21 cellular contexts compared by ENCODE assay signal in genomic region chr20:19654906-19655305, GRCh38.
A peak's percentile ranks its signal among the peaks of the same experiment; 100 is the strongest.
DNase-seq lines count a peak whose midpoint lies in the region; TF ChIP-seq lines count a peak whose summit lies in the region.
"Had no signal": no experiment of that assay in that cellular context is flagged by ENCODE, and none has a peak within 500 bp of the region (broad histone marks: within the 10 kb centered on the region; RNA-seq: fewer than 3 reads in every experiment).

No MANE protein-coding gene starts in this region.

- H3K27me3 Mint-ChIP-seq in Caco-2 (ENCODE audit: insufficient read depth, unreplicated experiment) = peaks cover 4% of the 10 kb centered on the region

- intact Hi-C loops in vagina (cut with DNase I) = no loop called here
- intact Hi-C loops in Caco-2 (cut with micrococcal nuclease; ENCODE audit: unreplicated experiment) = no loop called here

- H3K9me3 ChIP-seq in SJCRH30 (replicated peaks) = peaks cover 9% of the 10 kb centered on the region; the same call in 1 of the 2 replicates
- no peaks in the 10 kb centered on the region for H3K9me3 ChIP-seq in vagina
- peaks cover 5% of the 10 kb centered on the region for H3K9me3 ChIP-seq in Caco-2
- H3K9me3 ChIP-seq: BE2C, HAP-1 had no signal

- DNase-seq in SJCRH30 (peak; percentile 84 to 91), myocyte (ENCODE audit: low read depth) (peak; percentile 88), retina (peak; percentile 14), NCI-H2081 (lab: John Stamatoyannopoulos, UW) (no peak), vagina (ENCODE audit: extremely low spot score in 2 of 2) (no peak), foreskin fibroblast (no peak), Caco-2 (no peak)
- DNase-seq: 8988T; ACHN; AML-193; BE2C; CD4-positive, alpha-beta memory T cell; COR-L47; DMS153; DND-41; GOT3; HFFc6 had no signal

- H3K36me3 ChIP-seq in SJCRH30 = no peaks in the 10 kb centered on the region
- no peaks in the 10 kb centered on the region for H3K36me3 ChIP-seq in vagina
- H3K36me3 ChIP-seq in Caco-2 (ENCODE audit: control insufficient read depth, insufficient read depth, low read length) = no peaks in the 10 kb centered on the region
- H3K36me3 ChIP-seq: BE2C; BLaER1 treated with 17β-estradiol and CSF1 and Interleukin-3, amounts not matched to agents 10 nM and 100 nM; HAP-1 had no signal

- peak overlapping the region; percentile 62 for H3K27ac ChIP-seq in SJCRH30
- H3K27ac ChIP-seq in vagina = no peak overlapping the region
- H3K27ac ChIP-seq: A549; BLaER1 treated with 17β-estradiol and CSF1 and Interleukin-3, amounts not matched to agents 10 nM and 100 nM had no signal

- peaks cover 15% of the 10 kb centered on the region for H3K9me3 Mint-ChIP-seq in Caco-2 (ENCODE audit: unreplicated experiment)
- H3K9me3 Mint-ChIP-seq: HFFc6 had no signal

- POLR2A ChIA-PET in Caco-2 (lab: Charles Lee) = no interaction called here

- H3K4me1 Mint-ChIP-seq in Caco-2 (ENCODE audit: low read depth, unreplicated experiment) = no peaks in the 10 kb centered on the region

- H3K27me3 ChIP-seq in SJCRH30 (no peaks in the 10 kb centered on the region), vagina (no peaks in the 10 kb centered on the region), Caco-2 (replicated peaks; ENCODE audit: control insufficient read depth, insufficient read depth, low read length) (no peaks in the 10 kb centered on the region; the same call in 1 of the 2 replicates)
- H3K27me3 ChIP-seq: BLaER1 treated with 17β-estradiol and CSF1 and Interleukin-3, amounts not matched to agents 10 nM and 100 nM had no signal

- H3K4me1 ChIP-seq in SJCRH30 (peaks cover 11% of the 10 kb centered on the region), vagina (no peaks in the 10 kb centered on the region), Caco-2 (no peaks in the 10 kb centered on the region)
- H3K4me1 ChIP-seq: A549, BE2C, HAP-1 had no signal

- CTCF ChIA-PET in Caco-2 (lab: Charles Lee) = interaction anchor here (0.6 kb wide), 1 partner anchor 25 kb away, joined by 3 read pairs; no protein-coding TSS in a partner anchor

- no peak for TF ChIP-seq POLR2A in vagina (IDR thresholded peaks at IDR 0.05)

- no peaks in the 10 kb centered on the region for H3K36me3 Mint-ChIP-seq in Caco-2 (ENCODE audit: insufficient read depth, unreplicated experiment)
- H3K36me3 Mint-ChIP-seq: CD14-positive monocyte; CD4-positive, alpha-beta memory T cell had no signal

- H3K27ac Mint-ChIP-seq in Caco-2 (ENCODE audit: unreplicated experiment) = no peak overlapping the region
- H3K27ac Mint-ChIP-seq: CD4-positive, alpha-beta memory T cell; HFFc6 had no signal

- TF ChIP-seq CTCF in vagina (IDR thresholded peaks at IDR 0.05) (no peak), foreskin fibroblast (IDR thresholded peaks at IDR 0.05; ENCODE audit: low read depth, low read length) (no peak), Caco-2 (IDR thresholded peaks at IDR 0.05; ENCODE audit: insufficient read depth in 1 of 2, low read depth in 1 of 2, low read length in 1 of 2, severe bottlenecking in 1 of 2, unreplicated experiment in 1 of 2) (no peak)

- no peak overlapping the region for H3K4me3 Mint-ChIP-seq in Caco-2 (ENCODE audit: unreplicated experiment)
- H3K4me3 Mint-ChIP-seq: CD14-positive monocyte; CD4-positive, alpha-beta memory T cell; HFFc6 had no signal

- BruUV-seq in Caco-2 (replicated peaks; lab: Mats Ljungman, UMichigan) = no TSS peak

- H3K4me3 ChIP-seq in SJCRH30 (no peak overlapping the region), vagina (no peak overlapping the region), foreskin fibroblast (ENCODE audit: low read depth in 1 of 2, low read length in 2 of 2) (no peak overlapping the region), Caco-2 (ENCODE audit: low read depth, low read length) (no peak overlapping the region)
- H3K4me3 ChIP-seq: A549; BLaER1 treated with 17β-estradiol and CSF1 and Interleukin-3, amounts not matched to agents 10 nM and 100 nM; HAP-1 had no signal

Comparison
In these comparisons a context has a peak if more than half of its experiments do, and no peak if none do; other contexts are left out.
1. DNase-seq: peak in SJCRH30 (2 of 2), myocyte (single experiment) and retina (single experiment); none in NCI-H2081 (0 of 2), vagina (0 of 2), foreskin fibroblast (0 of 2) and Caco-2 (0 of 2).